1 cellular context compared by ENCODE assay signal in the genomic region with DNA sequence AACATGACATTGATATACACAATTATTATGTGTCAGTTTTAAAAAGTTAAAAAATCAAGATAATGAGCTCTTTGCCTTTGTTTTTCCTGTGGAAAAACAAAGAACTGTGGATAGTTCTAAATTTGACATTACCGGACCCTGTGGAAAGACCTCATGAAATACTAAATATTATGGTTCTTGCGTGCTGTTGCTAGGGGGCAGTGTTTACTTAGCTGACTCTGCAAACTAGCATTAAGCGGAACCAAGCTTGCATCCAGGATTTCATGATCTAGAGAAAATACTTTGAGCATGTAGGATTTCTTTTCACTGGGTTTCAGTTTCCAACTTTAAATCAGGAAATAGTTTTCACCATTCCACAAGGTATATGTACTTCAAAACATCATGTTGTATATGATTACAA.
TF ChIP-seq lines count a peak whose summit lies in the region.

No MANE protein-coding gene starts in this region.

TF ChIP-seq in K562, 482 proteins besides CTCF, POLR2A, EP300 and RAD21 (continues in another document):
- no peak for TF ChIP-seq EWSR1 (IDR thresholded peaks at IDR 0.05; ENCODE audit: borderline replicate concordance, low read depth, partially characterized antibody)
- TF ChIP-seq ATF7 (IDR thresholded peaks at IDR 0.05): no peak
- TF ChIP-seq NCOA4 (IDR thresholded peaks at IDR 0.05; ENCODE audit: partially characterized antibody): no peak
- TF ChIP-seq, protein P1, sequence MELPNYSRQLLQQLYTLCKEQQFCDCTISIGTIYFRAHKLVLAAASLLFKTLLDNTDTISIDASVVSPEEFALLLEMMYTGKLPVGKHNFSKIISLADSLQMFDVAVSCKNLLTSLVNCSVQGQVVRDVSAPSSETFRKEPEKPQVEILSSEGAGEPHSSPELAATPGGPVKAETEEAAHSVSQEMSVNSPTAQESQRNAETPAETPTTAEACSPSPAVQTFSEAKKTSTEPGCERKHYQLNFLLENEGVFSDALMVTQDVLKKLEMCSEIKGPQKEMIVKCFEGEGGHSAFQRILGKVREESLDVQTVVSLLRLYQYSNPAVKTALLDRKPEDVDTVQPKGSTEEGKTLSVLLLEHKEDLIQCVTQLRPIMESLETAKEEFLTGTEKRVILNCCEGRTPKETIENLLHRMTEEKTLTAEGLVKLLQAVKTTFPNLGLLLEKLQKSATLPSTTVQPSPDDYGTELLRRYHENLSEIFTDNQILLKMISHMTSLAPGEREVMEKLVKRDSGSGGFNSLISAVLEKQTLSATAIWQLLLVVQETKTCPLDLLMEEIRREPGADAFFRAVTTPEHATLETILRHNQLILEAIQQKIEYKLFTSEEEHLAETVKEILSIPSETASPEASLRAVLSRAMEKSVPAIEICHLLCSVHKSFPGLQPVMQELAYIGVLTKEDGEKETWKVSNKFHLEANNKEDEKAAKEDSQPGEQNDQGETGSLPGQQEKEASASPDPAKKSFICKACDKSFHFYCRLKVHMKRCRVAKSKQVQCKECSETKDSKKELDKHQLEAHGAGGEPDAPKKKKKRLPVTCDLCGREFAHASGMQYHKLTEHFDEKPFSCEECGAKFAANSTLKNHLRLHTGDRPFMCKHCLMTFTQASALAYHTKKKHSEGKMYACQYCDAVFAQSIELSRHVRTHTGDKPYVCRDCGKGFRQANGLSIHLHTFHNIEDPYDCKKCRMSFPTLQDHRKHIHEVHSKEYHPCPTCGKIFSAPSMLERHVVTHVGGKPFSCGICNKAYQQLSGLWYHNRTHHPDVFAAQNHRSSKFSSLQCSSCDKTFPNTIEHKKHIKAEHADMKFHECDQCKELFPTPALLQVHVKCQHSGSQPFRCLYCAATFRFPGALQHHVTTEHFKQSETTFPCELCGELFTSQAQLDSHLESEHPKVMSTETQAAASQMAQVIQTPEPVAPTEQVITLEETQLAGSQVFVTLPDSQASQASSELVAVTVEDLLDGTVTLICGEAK (IDR thresholded peaks at IDR 0.05): no peak
- TF ChIP-seq, protein P1 (CRISPR knock-in tag; IDR thresholded peaks at IDR 0.05): no peak
- TF ChIP-seq FOXJ2 (tag; IDR thresholded peaks at IDR 0.05): peak; percentile 50; the same call in 1 of the 2 replicates
- no peak for TF ChIP-seq HMG20A (CRISPR knock-in tag; conservative IDR thresholded peaks at IDR 0.05)
- no peak for TF ChIP-seq IFI16 (CRISPR knock-in tag; IDR thresholded peaks at IDR 0.05)
- TF ChIP-seq ETS2 (tag; IDR thresholded peaks at IDR 0.05; ENCODE audit: borderline replicate concordance, poor library complexity, severe bottlenecking): no peak
- TF ChIP-seq ARID3B (CRISPR knock-in tag; IDR thresholded peaks at IDR 0.05; ENCODE audit: borderline replicate concordance): no peak
- no peak for TF ChIP-seq MIER1 (IDR thresholded peaks at IDR 0.05; ENCODE audit: low read depth)
- TF ChIP-seq ELK1 (CRISPR knock-in tag; IDR thresholded peaks at IDR 0.05): no peak
- peak; percentile 67 for TF ChIP-seq MAFK (IDR thresholded peaks at IDR 0.05; ENCODE audit: low read length)
- TF ChIP-seq KDM1A (IDR thresholded peaks at IDR 0.05): no peak
- TF ChIP-seq EZH2 (IDR thresholded peaks at IDR 0.05; ENCODE audit: borderline replicate concordance, low read depth, low read length): no peak
- TF ChIP-seq, protein P2, sequence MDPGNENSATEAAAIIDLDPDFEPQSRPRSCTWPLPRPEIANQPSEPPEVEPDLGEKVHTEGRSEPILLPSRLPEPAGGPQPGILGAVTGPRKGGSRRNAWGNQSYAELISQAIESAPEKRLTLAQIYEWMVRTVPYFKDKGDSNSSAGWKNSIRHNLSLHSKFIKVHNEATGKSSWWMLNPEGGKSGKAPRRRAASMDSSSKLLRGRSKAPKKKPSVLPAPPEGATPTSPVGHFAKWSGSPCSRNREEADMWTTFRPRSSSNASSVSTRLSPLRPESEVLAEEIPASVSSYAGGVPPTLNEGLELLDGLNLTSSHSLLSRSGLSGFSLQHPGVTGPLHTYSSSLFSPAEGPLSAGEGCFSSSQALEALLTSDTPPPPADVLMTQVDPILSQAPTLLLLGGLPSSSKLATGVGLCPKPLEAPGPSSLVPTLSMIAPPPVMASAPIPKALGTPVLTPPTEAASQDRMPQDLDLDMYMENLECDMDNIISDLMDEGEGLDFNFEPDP (CRISPR knock-in tag; IDR thresholded peaks at IDR 0.05): no peak
- TF ChIP-seq FOXA1 (IDR thresholded peaks at IDR 0.05; ENCODE audit: borderline replicate concordance): no peak
- no peak for TF ChIP-seq CHCHD3 (CRISPR knock-in tag; IDR thresholded peaks at IDR 0.05)
- no peak for TF ChIP-seq MEIS2 (IDR thresholded peaks at IDR 0.05; ENCODE audit: partially characterized antibody)
- no peak for TF ChIP-seq HES1 (IDR thresholded peaks at IDR 0.05; ENCODE audit: low read depth)
- no peak for TF ChIP-seq ZSCAN29 (IDR thresholded peaks at IDR 0.05)
- TF ChIP-seq ZNF75A (CRISPR knock-in tag; IDR thresholded peaks at IDR 0.05): no peak
- TF ChIP-seq ZNF609 (CRISPR knock-in tag; IDR thresholded peaks at IDR 0.05; ENCODE audit: borderline replicate concordance): no peak
- TF ChIP-seq ZNF445 (CRISPR knock-in tag; IDR thresholded peaks at IDR 0.05; ENCODE audit: low read depth): no peak
- no peak for TF ChIP-seq ZNF134 (CRISPR knock-in tag; conservative IDR thresholded peaks at IDR 0.05)
- no peak for TF ChIP-seq NR4A1 (CRISPR knock-in tag; IDR thresholded peaks at IDR 0.05)
- TF ChIP-seq NR4A1 (tag; IDR thresholded peaks at IDR 0.05): no peak
- TF ChIP-seq IRF9 (tag; IDR thresholded peaks at IDR 0.05): no peak
- TF ChIP-seq BDP1 (IDR thresholded peaks at IDR 0.05; ENCODE audit: insufficient read depth, insufficient read length): no peak
- TF ChIP-seq, protein P3, sequence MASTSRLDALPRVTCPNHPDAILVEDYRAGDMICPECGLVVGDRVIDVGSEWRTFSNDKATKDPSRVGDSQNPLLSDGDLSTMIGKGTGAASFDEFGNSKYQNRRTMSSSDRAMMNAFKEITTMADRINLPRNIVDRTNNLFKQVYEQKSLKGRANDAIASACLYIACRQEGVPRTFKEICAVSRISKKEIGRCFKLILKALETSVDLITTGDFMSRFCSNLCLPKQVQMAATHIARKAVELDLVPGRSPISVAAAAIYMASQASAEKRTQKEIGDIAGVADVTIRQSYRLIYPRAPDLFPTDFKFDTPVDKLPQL (IDR thresholded peaks at IDR 0.05; ENCODE audit: extremely low read depth, insufficient read length): no peak
- TF ChIP-seq ZNF76 (CRISPR knock-in tag; IDR thresholded peaks at IDR 0.05; ENCODE audit: borderline replicate concordance): no peak
- TF ChIP-seq, protein P4, sequence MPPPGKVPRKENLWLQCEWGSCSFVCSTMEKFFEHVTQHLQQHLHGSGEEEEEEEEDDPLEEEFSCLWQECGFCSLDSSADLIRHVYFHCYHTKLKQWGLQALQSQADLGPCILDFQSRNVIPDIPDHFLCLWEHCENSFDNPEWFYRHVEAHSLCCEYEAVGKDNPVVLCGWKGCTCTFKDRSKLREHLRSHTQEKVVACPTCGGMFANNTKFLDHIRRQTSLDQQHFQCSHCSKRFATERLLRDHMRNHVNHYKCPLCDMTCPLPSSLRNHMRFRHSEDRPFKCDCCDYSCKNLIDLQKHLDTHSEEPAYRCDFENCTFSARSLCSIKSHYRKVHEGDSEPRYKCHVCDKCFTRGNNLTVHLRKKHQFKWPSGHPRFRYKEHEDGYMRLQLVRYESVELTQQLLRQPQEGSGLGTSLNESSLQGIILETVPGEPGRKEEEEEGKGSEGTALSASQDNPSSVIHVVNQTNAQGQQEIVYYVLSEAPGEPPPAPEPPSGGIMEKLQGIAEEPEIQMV (tag; conservative IDR thresholded peaks at IDR 0.05; ENCODE audit: low read depth): peak; percentile 62; the same call in 1 of the 2 replicates
- TF ChIP-seq XRCC5 (IDR thresholded peaks at IDR 0.05; ENCODE audit: low read depth, low read length): no peak
- TF ChIP-seq FOXA3 (CRISPR knock-in tag; conservative IDR thresholded peaks at IDR 0.05 in 1 of 2, IDR thresholded peaks at IDR 0.05 in 1 of 2): peak; percentile 85 to 99
- peak; percentile 58; the same call in 1 of the 2 replicates for TF ChIP-seq NFE2 (IDR thresholded peaks at IDR 0.05; ENCODE audit: low read depth)
- TF ChIP-seq ZNF699 (CRISPR knock-in tag; IDR thresholded peaks at IDR 0.05; ENCODE audit: insufficient replicate concordance): no peak
- TF ChIP-seq SOX6 (IDR thresholded peaks at IDR 0.05): no peak
- TF ChIP-seq ZFX (CRISPR knock-in tag; IDR thresholded peaks at IDR 0.05): no peak
